8 cellular contexts compared by ENCODE assay signal in the genomic region with DNA sequence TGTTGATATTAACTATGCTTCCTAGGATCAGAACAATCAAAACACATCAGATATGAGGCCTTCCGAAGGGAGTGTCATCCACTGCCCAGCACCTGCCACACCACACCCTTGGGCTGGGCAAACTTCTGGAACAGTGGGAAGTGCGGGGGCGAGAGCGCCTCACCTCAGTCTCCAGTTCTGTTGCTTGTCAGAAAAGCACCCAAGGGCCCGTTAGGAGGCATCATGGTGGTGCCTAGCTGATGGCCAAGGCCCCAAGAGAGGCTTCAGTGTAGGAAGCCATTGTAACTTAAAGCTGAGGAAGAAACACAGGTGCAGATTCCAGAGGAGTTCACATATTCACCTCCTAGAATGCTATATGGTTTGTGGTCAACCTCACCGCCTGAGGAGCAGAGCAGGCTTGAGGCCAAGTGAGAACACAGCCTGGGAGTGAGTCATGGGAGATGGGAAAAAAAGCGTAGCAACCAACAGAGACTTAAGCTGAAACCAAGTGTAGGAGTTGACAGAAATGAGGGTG.
DNase-seq lines count a peak whose midpoint lies in the region; ATAC-seq and TF ChIP-seq lines count a peak whose summit lies in the region.

No MANE protein-coding gene starts in this region.

- DNase-seq in AG08396 (ENCODE audit: low spot score): peak; percentile 84
- peak; percentile 71 to 79 for DNase-seq in Kasumi-1 (lab: John Stamatoyannopoulos, UW)
- peak; percentile 95 for DNase-seq in brain microvascular endothelial cell
- no peak for DNase-seq in omental fat pad (ENCODE audit: low spot score)
- DNase-seq in NCI-H524 (lab: John Stamatoyannopoulos, UW): no peak
- DNase-seq in NCI-H748 treated with DMSO at 0.1 percent for 48 hours (lab: John Stamatoyannopoulos, UW): no peak
- no peak for DNase-seq in NCI-H774 (lab: John Stamatoyannopoulos, UW)
- DNase-seq in SK-N-DZ (ENCODE audit: low spot score): no peak

- peaks cover 15% of the 10 kb centered on the region for H3K27me3 ChIP-seq in brain microvascular endothelial cell (replicated peaks)

- no peak for TF ChIP-seq CTCF in brain microvascular endothelial cell (IDR thresholded peaks at IDR 0.05; ENCODE audit: low read depth, low read length, missing control alignments)
- TF ChIP-seq CTCF in omental fat pad (IDR thresholded peaks at IDR 0.05): no peak

- peak; percentile 90 for ATAC-seq in omental fat pad (ENCODE audit: low FRiP score)

- no peaks in the 10 kb centered on the region for H3K36me3 ChIP-seq in brain microvascular endothelial cell (replicated peaks)

- in situ Hi-C loops in brain microvascular endothelial cell (cut with HindIII; ENCODE audit: low pct_ligation_motif_present, low sequenced_read_pairs): no loop called here

- H3K27ac ChIP-seq in brain microvascular endothelial cell: no peak overlapping the region

- H3K4me3 ChIP-seq in brain microvascular endothelial cell (ENCODE audit: low read depth, low read length): no peak overlapping the region

Comparison
In these comparisons a context has a peak if more than half of its experiments do, and no peak if none do; other contexts are left out.
1. DNase-seq: peak in AG08396 (single experiment), Kasumi-1 (2 of 2) and brain microvascular endothelial cell (single experiment); none in omental fat pad (single experiment), NCI-H524 (0 of 2), NCI-H748 treated with DMSO at 0.1 percent for 48 hours (single experiment), NCI-H774 (single experiment) and SK-N-DZ (single experiment).